Comparison of ENCODE assay signal across 8 cellular contexts in genomic region chr12:103929051-103929908, GRCh38. TPM values are rescaled to one million over a fixed set of nuclear protein-coding genes. Genes with fewer than 3 reads are reported as not detected.
DNase-seq lines count a peak whose midpoint lies in the region; ATAC-seq and TF ChIP-seq lines count a peak whose summit lies in the region.

No MANE protein-coding gene starts in this region.

- H3K4me3 ChIP-seq in tibial nerve, result peak overlapping the region; percentile 79 to 96 (median 88)

- H3K4me1 ChIP-seq in tibial nerve, result peaks cover 7 to 43% (median 27%) of the 10 kb centered on the region in 4 donors

- H3K27ac ChIP-seq in tibial nerve, result peak overlapping the region; percentile 90 to 99 (median 96)

- ATAC-seq in HG02763 (IDR thresholded peaks at IDR 0.05; ENCODE audit: unreplicated experiment) (peak; percentile 14), left cardiac atrium (peak; percentile 69 to 73)

- no peaks in the 10 kb centered on the region for H3K27me3 ChIP-seq in tibial nerve

- DNase-seq in GM03348 (ENCODE audit: low spot score), result peak; percentile 92
- DNase-seq in NCI-H1694 treated with DMSO at 0.1 percent for 48 hours (lab: John Stamatoyannopoulos, UW), result peak; percentile 91
- peak; percentile 60 to 93 (median 83) for DNase-seq in T-helper 1 cell
- DNase-seq in amniotic stem cell (lab: John Stamatoyannopoulos, UW), result peak; percentile 90
- DNase-seq in left cardiac atrium, result peak; percentile 92
- DNase-seq in pons (ENCODE audit: low spot score), result peak; percentile 96
- DNase-seq in tibial nerve (ENCODE audit: low spot score in 2 of 2), result peak; percentile 55 to 87

- peak in 1 of 5 experiments; percentile 4 for TF ChIP-seq CTCF in tibial nerve (IDR thresholded peaks at IDR 0.05)

- peaks cover 0 to 18% (median 0%) of the 10 kb centered on the region in 3 donors for H3K36me3 ChIP-seq in tibial nerve

- intact Hi-C loops in left cardiac atrium (cut with DNase I), result no loop called here

- H3K9me3 ChIP-seq in tibial nerve, result no peaks in the 10 kb centered on the region

- peak in 1 of 2 donors; percentile 61 for TF ChIP-seq POLR2A in tibial nerve (IDR thresholded peaks at IDR 0.05)

- WGBS in tibial nerve, 2 donors, result 0% methylated on average over 39 to 44 of the region's 44 CpGs

- peak in 1 of 2 donors; percentile 90 for TF ChIP-seq EP300 in tibial nerve (IDR thresholded peaks at IDR 0.05)

RNA-seq across cellular contexts. Expression of gene HSP90B1, which starts 0.9 kb away (rescaled TPM):
- 100 to 1,000 TPM; 591 to 724 TPM for total RNA-seq in left cardiac atrium
- total RNA-seq in tibial nerve, result 100 to 1,000 TPM; 213 to 480 (median 250) TPM

RNA-seq across cellular contexts. Expression of gene TDG, which starts 36.4 kb away (rescaled TPM):
- total RNA-seq in left cardiac atrium (10 to 100 TPM; 10.8 to 20.1 TPM), tibial nerve (10 to 100 TPM; 13.7 to 23.7 (median 20.0) TPM)

Comparison
In these comparisons a context has a peak if more than half of its experiments do, and no peak if none do; other contexts are left out.
1. Peak in every context shown above with its lines: DNase-seq, ATAC-seq, H3K4me3 ChIP-seq and H3K27ac ChIP-seq.